ENCODE assay signal across 10 cellular contexts in the genomic region with DNA sequence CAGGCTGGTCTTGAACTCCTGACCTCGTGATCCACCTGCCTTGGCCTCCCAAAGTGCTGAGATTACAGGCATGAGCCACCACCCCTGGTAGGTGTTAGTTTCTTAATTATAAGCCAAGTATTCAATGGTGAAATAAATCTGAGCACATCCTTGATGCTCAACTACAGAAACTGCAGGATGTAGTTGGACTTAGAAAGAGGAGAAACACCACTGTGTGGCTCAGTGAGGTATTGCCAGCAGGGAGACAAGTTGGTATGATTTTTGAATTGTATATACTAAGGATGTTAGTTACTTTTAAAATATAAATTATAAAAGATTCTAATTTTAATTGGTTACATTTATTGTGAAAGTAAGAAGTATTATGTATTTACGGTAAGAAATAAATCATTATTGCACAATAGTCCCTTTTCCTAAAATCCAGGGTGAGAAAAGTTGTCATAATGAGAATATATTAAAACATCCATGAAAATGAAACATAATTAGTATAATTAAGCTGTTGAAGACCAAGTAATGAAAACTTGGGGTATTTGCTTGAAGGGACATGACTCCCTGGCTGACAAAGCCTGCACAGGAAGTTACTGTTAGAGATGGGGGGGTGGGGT. TPM values are rescaled to one million over a fixed set of nuclear protein-coding genes. Genes with fewer than 3 reads are reported as not detected.
DNase-seq lines count a peak whose midpoint lies in the region; ATAC-seq and TF ChIP-seq lines count a peak whose summit lies in the region.
"Had no signal": no experiment of that assay in that cellular context is flagged by ENCODE, and none has a peak within 500 bp of the region (broad histone marks: within the 10 kb centered on the region; RNA-seq: fewer than 3 reads in every experiment).

No MANE protein-coding gene starts in this region.

- POLR2A ChIA-PET in activated CD4-positive, alpha-beta T cell treated with anti-CD3 and anti-CD28 coated beads for 36 hours (lab: Charles Lee), result no interaction called here

- no peak overlapping the region for H3K4me3 Mint-ChIP-seq in activated CD4-positive, alpha-beta T cell treated with anti-CD3 and anti-CD28 coated beads for 36 hours
- H3K4me3 Mint-ChIP-seq in chondrocyte (ENCODE audit: unreplicated experiment), result no peak overlapping the region
- H3K4me3 Mint-ChIP-seq: CD4-positive, CD25-positive, alpha-beta regulatory T cell had no signal

- peak; percentile 53 for ATAC-seq in activated CD4-positive, alpha-beta T cell treated with anti-CD3 and anti-CD28 coated beads for 36 hours

- DNase-seq in activated CD4-positive, alpha-beta T cell treated with anti-CD3 and anti-CD28 coated beads for 36 hours, result peak; percentile 14
- no peak for DNase-seq in activated CD4-positive, alpha-beta T cell treated with anti-CD3 and anti-CD28 coated beads, Interleukin-2, amount 50 U/mL, for 4 hours
- no peak for DNase-seq in chondrocyte (ENCODE audit: low spot score)
- no peak for DNase-seq in retinal pigment epithelial cell (ENCODE audit: low read depth)
- no peak for DNase-seq in cerebellar cortex (ENCODE audit: low spot score)
- no peak for DNase-seq in LoVo (ENCODE audit: low spot score)
- no peak for DNase-seq in Ammon's horn (ENCODE audit: low spot score)
- DNase-seq: NCI-H187 had no signal

- no peak overlapping the region for H3K27ac Mint-ChIP-seq in activated CD4-positive, alpha-beta T cell treated with anti-CD3 and anti-CD28 coated beads for 36 hours
- H3K27ac Mint-ChIP-seq in chondrocyte (ENCODE audit: unreplicated experiment), result no peak overlapping the region
- H3K27ac Mint-ChIP-seq: CD4-positive, CD25-positive, alpha-beta regulatory T cell had no signal

- CTCF ChIA-PET in activated CD4-positive, alpha-beta T cell treated with anti-CD3 and anti-CD28 coated beads for 36 hours (lab: Charles Lee), result interaction anchor here (1.1 to 1.8 kb wide), 2 partner anchors 10 to 201 kb away, joined by 3 to 8 read pairs; no protein-coding TSS in a partner anchor

- H3K36me3 Mint-ChIP-seq in activated CD4-positive, alpha-beta T cell treated with anti-CD3 and anti-CD28 coated beads for 36 hours (ENCODE audit: low read depth), result peaks cover 11% of the 10 kb centered on the region
- peaks cover 3% of the 10 kb centered on the region for H3K36me3 Mint-ChIP-seq in chondrocyte (ENCODE audit: low read depth)

- H3K27me3 Mint-ChIP-seq in activated CD4-positive, alpha-beta T cell treated with anti-CD3 and anti-CD28 coated beads for 36 hours, result no peaks in the 10 kb centered on the region
- no peaks in the 10 kb centered on the region for H3K27me3 Mint-ChIP-seq in chondrocyte (ENCODE audit: low read depth)
- H3K27me3 Mint-ChIP-seq: CD4-positive, CD25-positive, alpha-beta regulatory T cell had no signal

- no peak overlapping the region for H3K4me3 ChIP-seq in retinal pigment epithelial cell (ENCODE audit: low read length)

- intact Hi-C loops in activated CD4-positive, alpha-beta T cell treated with anti-CD3 and anti-CD28 coated beads for 36 hours (cut with DNase I, micrococcal nuclease), result no loop called here

- H3K9me3 Mint-ChIP-seq in activated CD4-positive, alpha-beta T cell treated with anti-CD3 and anti-CD28 coated beads for 36 hours (ENCODE audit: low read depth), result no peaks in the 10 kb centered on the region
- H3K9me3 Mint-ChIP-seq in chondrocyte (ENCODE audit: low read depth), result no peaks in the 10 kb centered on the region
- H3K9me3 Mint-ChIP-seq: CD4-positive, CD25-positive, alpha-beta regulatory T cell had no signal

- H3K4me1 Mint-ChIP-seq in activated CD4-positive, alpha-beta T cell treated with anti-CD3 and anti-CD28 coated beads for 36 hours, result no peaks in the 10 kb centered on the region
- no peaks in the 10 kb centered on the region for H3K4me1 Mint-ChIP-seq in chondrocyte (ENCODE audit: low read depth)

- TF ChIP-seq CTCF in LNCAP (IDR thresholded peaks at IDR 0.05) (peak; percentile 30), chondrocyte (IDR thresholded peaks at IDR 0.05) (peak; percentile 77), retinal pigment epithelial cell (conservative IDR thresholded peaks at IDR 0.05; ENCODE audit: low read depth, low read length) (peak; percentile 67)

RNA-seq across cellular contexts. Expression of gene SLC18B1, which starts 17.6 kb away (rescaled TPM):
- 1 to 10 TPM; 3.4 to 6.6 TPM for total RNA-seq in activated CD4-positive, alpha-beta T cell treated with anti-CD3 and anti-CD28 coated beads for 36 hours
- 2.4 to 6.2 TPM (median 2.7 TPM) in 3 replicates for total RNA-seq in chondrocyte

RNA-seq across cellular contexts. Expression of gene VNN2, which starts 23.2 kb away (rescaled TPM):
- total RNA-seq in activated CD4-positive, alpha-beta T cell treated with anti-CD3 and anti-CD28 coated beads for 36 hours, result 1 to 10 TPM; 6.0 to 8.5 TPM
- total RNA-seq in chondrocyte, result not detected in 3 replicates

RNA-seq across cellular contexts. Expression of gene RPS12, which starts 33.5 kb away (rescaled TPM):
- total RNA-seq in activated CD4-positive, alpha-beta T cell treated with anti-CD3 and anti-CD28 coated beads for 36 hours, result 1,000 to 10,000 TPM in 1 of 2 experiments, 100 to 1,000 TPM in 1; 837 to 2,006 TPM
- 804 to 1,052 TPM (median 810 TPM) in 3 replicates for total RNA-seq in chondrocyte
